In genomic region chr14:103385994-103386491, GRCh38 we compare ENCODE assay signal across 8 cellular contexts. TPM values are rescaled to one million over a fixed set of nuclear protein-coding genes. Genes with fewer than 3 reads are reported as not detected.
A peak's percentile ranks its signal among the peaks of the same experiment; 100 is the strongest.
DNase-seq lines count a peak whose midpoint lies in the region; ATAC-seq, FAIRE-seq and TF ChIP-seq lines count a peak whose summit lies in the region.

No MANE protein-coding gene starts in this region.

- H3K4me3 Mint-ChIP-seq in astrocyte (ENCODE audit: unreplicated experiment), result peak overlapping the region; percentile 97

- H3K79me2 ChIP-seq in astrocyte (ENCODE audit: insufficient read depth, low read length), result peaks cover 56% of the 10 kb centered on the region

- peak overlapping the region; percentile 98 for H3K27ac Mint-ChIP-seq in astrocyte (ENCODE audit: unreplicated experiment)

- H3K4me1 Mint-ChIP-seq in astrocyte (ENCODE audit: low read depth, unreplicated experiment), result peaks cover 26% of the 10 kb centered on the region

- H3K4me1 ChIP-seq in RWPE2 (ENCODE audit: insufficient read depth, poor library complexity, severe bottlenecking) (peaks cover 27% of the 10 kb centered on the region), astrocyte (ENCODE audit: insufficient read depth, low read length) (peaks cover 16% of the 10 kb centered on the region), iPS-18a (ENCODE audit: control insufficient read depth, low read depth, low read length) (peaks cover 16% of the 10 kb centered on the region)

- no peak for TF ChIP-seq CTCF in GM12865 (IDR thresholded peaks at IDR 0.05; ENCODE audit: insufficient read depth, low read depth, low read length, missing control alignments)
- TF ChIP-seq CTCF in RWPE2 (IDR thresholded peaks at IDR 0.05; ENCODE audit: poor library complexity, severe bottlenecking), result no peak
- no peak for TF ChIP-seq CTCF in astrocyte (IDR thresholded peaks at IDR 0.05; ENCODE audit: insufficient read depth, low read depth, low read length)

- DNase-seq in GM12865 (ENCODE audit: low read depth) (peak; percentile 51), RWPE2 (ENCODE audit: low spot score) (no peak), astrocyte (ENCODE audit: low read depth) (no peak), NCI-H2081 treated with DMSO at 0.1 percent for 48 hours (lab: John Stamatoyannopoulos, UW) (no peak)

- H3K9me3 ChIP-seq in RWPE2 (ENCODE audit: severe bottlenecking) (no peaks in the 10 kb centered on the region), astrocyte (ENCODE audit: insufficient read depth, low read depth, low read length) (no peaks in the 10 kb centered on the region), iPS-18a (ENCODE audit: control insufficient read depth, low read depth, low read length) (no peaks in the 10 kb centered on the region)

- H3K4me3 ChIP-seq in GM12865 (ENCODE audit: low read depth, low read length), result peak overlapping the region; percentile 67
- peak overlapping the region; percentile 91 for H3K4me3 ChIP-seq in RWPE2 (ENCODE audit: severe bottlenecking)
- peak overlapping the region; percentile 97 for H3K4me3 ChIP-seq in astrocyte (ENCODE audit: insufficient read depth, low read depth, low read length)
- peak overlapping the region; percentile 96 for H3K4me3 ChIP-seq in iPS-18a (ENCODE audit: low read length)
- peak overlapping the region; percentile 79 to 99 (median 88) for H3K4me3 ChIP-seq in skin epidermis

- H3K9ac ChIP-seq in astrocyte (ENCODE audit: low read length) (peak overlapping the region; percentile 91), iPS-18a (ENCODE audit: low read length) (peak overlapping the region; percentile 87)

- no peak for FAIRE-seq in astrocyte (lab: Jason Lieb, UNC)

- peaks cover 49% of the 10 kb centered on the region for H4K20me1 ChIP-seq in astrocyte (ENCODE audit: insufficient read depth, low read length)

- peaks cover 11% of the 10 kb centered on the region for H3K36me3 Mint-ChIP-seq in astrocyte (ENCODE audit: low read depth, unreplicated experiment)

- peak overlapping the region; percentile 79 for H3K27ac ChIP-seq in RWPE2 (ENCODE audit: poor library complexity, severe bottlenecking)
- H3K27ac ChIP-seq in astrocyte (ENCODE audit: low read depth, low read length), result peak overlapping the region; percentile 84
- H3K27ac ChIP-seq in iPS-18a (ENCODE audit: low read length), result no peak overlapping the region
- peak overlapping the region; percentile 90 to 100 (median 97) for H3K27ac ChIP-seq in skin epidermis

- no peaks in the 10 kb centered on the region for H3K27me3 Mint-ChIP-seq in astrocyte (ENCODE audit: low read depth, unreplicated experiment)

- H2AFZ ChIP-seq in astrocyte (ENCODE audit: low read depth, low read length), result no peak overlapping the region

- no peaks in the 10 kb centered on the region for H3K27me3 ChIP-seq in RWPE2 (ENCODE audit: insufficient read depth, poor library complexity, severe bottlenecking)
- H3K27me3 ChIP-seq in astrocyte (ENCODE audit: insufficient read depth, low read length), result no peaks in the 10 kb centered on the region
- H3K27me3 ChIP-seq in iPS-18a (ENCODE audit: control insufficient read depth, insufficient read depth, low read length), result peaks cover 18% of the 10 kb centered on the region

- peak overlapping the region; percentile 95 for H3K4me2 ChIP-seq in astrocyte (ENCODE audit: low read length)

- H3K9me3 Mint-ChIP-seq in astrocyte (ENCODE audit: unreplicated experiment), result peaks cover 8% of the 10 kb centered on the region

- ATAC-seq in HG02885 (IDR thresholded peaks at IDR 0.05; ENCODE audit: poor library complexity, unreplicated experiment) (peak; percentile 8), RWPE2 (ENCODE audit: low read depth) (no peak), HG02852 (IDR thresholded peaks at IDR 0.05; ENCODE audit: unreplicated experiment) (no peak)

- H3K36me3 ChIP-seq in RWPE2 (ENCODE audit: low read depth), result peaks cover 29% of the 10 kb centered on the region
- no peaks in the 10 kb centered on the region for H3K36me3 ChIP-seq in astrocyte (ENCODE audit: insufficient read depth, low read length)
- H3K36me3 ChIP-seq in iPS-18a (ENCODE audit: control insufficient read depth, low read depth, low read length), result peaks cover 3% of the 10 kb centered on the region

RNA-seq across cellular contexts. Expression of gene MARK3, which starts 0.8 kb away (rescaled TPM):
- 111 and 124 TPM in 2 replicates for total RNA-seq in astrocyte

RNA-seq across cellular contexts. Expression of gene EIF5, which starts 52.0 kb away (rescaled TPM):
- 330 and 337 TPM in 2 replicates for total RNA-seq in astrocyte
